11 cellular contexts compared by ENCODE assay signal in the genomic region with DNA sequence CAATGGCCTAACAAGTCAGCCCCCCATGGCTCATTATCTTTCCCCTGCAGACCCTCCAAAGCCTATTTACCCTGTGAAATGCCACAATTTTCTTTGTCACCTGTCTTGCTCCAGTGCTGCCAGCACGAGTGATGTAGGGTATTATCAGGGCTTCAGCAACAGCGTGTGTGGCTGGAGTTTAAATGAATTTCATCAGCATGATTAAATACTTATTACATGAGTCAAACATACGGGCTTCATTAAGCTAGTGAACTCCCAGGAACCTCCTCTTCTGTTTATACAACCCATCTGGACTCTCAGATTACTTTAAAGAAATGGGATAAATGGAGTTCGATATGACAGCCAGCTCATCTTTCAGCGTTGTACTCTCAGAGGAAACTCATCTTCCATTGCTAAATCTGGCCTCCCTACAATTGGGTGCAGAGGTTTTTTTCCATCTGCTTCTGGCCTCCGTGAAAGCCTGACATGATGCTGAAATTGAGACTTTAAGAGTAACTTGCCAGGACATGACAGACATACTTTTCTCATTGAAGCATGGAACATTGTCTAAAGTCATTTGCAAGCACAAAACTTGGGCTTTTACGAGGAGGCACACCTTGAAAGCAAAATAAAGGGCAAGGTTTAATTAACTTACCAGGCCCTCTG.
DNase-seq lines count a peak whose midpoint lies in the region; ATAC-seq and TF ChIP-seq lines count a peak whose summit lies in the region.
"Had no signal": no experiment of that assay in that cellular context is flagged by ENCODE, and none has a peak within 500 bp of the region (broad histone marks: within the 10 kb centered on the region; RNA-seq: fewer than 3 reads in every experiment).

No MANE protein-coding gene starts in this region.

- H3K9me2 ChIP-seq in OCI-LY7 (ENCODE audit: insufficient read depth, low read length) = no peaks in the 10 kb centered on the region

- H3K36me3 Mint-ChIP-seq in activated CD8-positive, alpha-beta T cell treated with anti-CD3 and anti-CD28 coated beads, Interleukin-2, amount 10 ng/mL, durations not matched to agents 7 days and 5 days (ENCODE audit: low read depth) = no peaks in the 10 kb centered on the region
- peaks cover 0 to 28% (median 0%) of the 10 kb centered on the region in 3 donors for H3K36me3 Mint-ChIP-seq in naive thymus-derived CD8-positive, alpha-beta T cell

- no peak overlapping the region for H2AFZ ChIP-seq in OCI-LY7 (ENCODE audit: low read length)
- H2AFZ ChIP-seq: GM23338 had no signal

- no peaks in the 10 kb centered on the region for H4K20me1 ChIP-seq in OCI-LY7 (ENCODE audit: insufficient read depth, low read length)

- H3K27ac ChIP-seq in SJCRH30 (peak overlapping the region; percentile 100), OCI-LY7 (ENCODE audit: low read depth, low read length, poor library complexity, severe bottlenecking) (no peak overlapping the region)
- H3K27ac ChIP-seq: neutrophil had no signal

- H3K79me2 ChIP-seq in OCI-LY7 (ENCODE audit: insufficient read depth, low read depth, low read length) = no peaks in the 10 kb centered on the region

- H3K4me1 Mint-ChIP-seq in activated CD8-positive, alpha-beta T cell treated with anti-CD3 and anti-CD28 coated beads, Interleukin-2, amount 10 ng/mL, durations not matched to agents 7 days and 5 days (ENCODE audit: low read depth) = no peaks in the 10 kb centered on the region
- peaks cover 0 to 2% (median 0%) of the 10 kb centered on the region in 4 donors for H3K4me1 Mint-ChIP-seq in naive thymus-derived CD8-positive, alpha-beta T cell
- H3K4me1 Mint-ChIP-seq: GM23338 had no signal

- H3K9me3 ChIP-seq in SJCRH30 (replicated peaks) = peaks cover 11% of the 10 kb centered on the region
- H3K9me3 ChIP-seq in OCI-LY7 (ENCODE audit: low read length) = 0 out of 2 replicates have a peak, but pooled peaks cover 12% of the 10 kb centered on the region
- H3K9me3 ChIP-seq: neutrophil had no signal

- H3K36me3 ChIP-seq in SJCRH30 (no peaks in the 10 kb centered on the region), OCI-LY7 (ENCODE audit: insufficient read depth, low read length) (no peaks in the 10 kb centered on the region)
- H3K36me3 ChIP-seq: neutrophil had no signal

- H3K4me1 ChIP-seq in SJCRH30 = peaks cover 54% of the 10 kb centered on the region
- H3K4me1 ChIP-seq in OCI-LY7 (ENCODE audit: insufficient read depth, low read length, poor library complexity, severe bottlenecking) = no peaks in the 10 kb centered on the region

- no peak overlapping the region for H3K4me3 Mint-ChIP-seq in activated CD8-positive, alpha-beta T cell treated with anti-CD3 and anti-CD28 coated beads, Interleukin-2, amount 10 ng/mL, durations not matched to agents 7 days and 5 days
- H3K4me3 Mint-ChIP-seq in naive thymus-derived CD8-positive, alpha-beta T cell = no peak overlapping the region
- H3K4me3 Mint-ChIP-seq: GM23338 had no signal

- H3K9me3 Mint-ChIP-seq in activated CD8-positive, alpha-beta T cell treated with anti-CD3 and anti-CD28 coated beads, Interleukin-2, amount 10 ng/mL, durations not matched to agents 7 days and 5 days (ENCODE audit: insufficient read depth) = no peaks in the 10 kb centered on the region
- H3K9me3 Mint-ChIP-seq in naive thymus-derived CD8-positive, alpha-beta T cell = peaks cover 0 to 37% (median 18%) of the 10 kb centered on the region in 9 donors

- CTCF ChIA-PET in OCI-LY7 (lab: Charles Lee; ENCODE audit: unreplicated experiment) = interaction anchor here (0.6 kb wide), 1 partner anchor 432 kb away, joined by 3 read pairs; no protein-coding TSS in a partner anchor
- CTCF ChIA-PET in activated CD8-positive, alpha-beta T cell treated with anti-CD3 and anti-CD28 coated beads, Interleukin-2, amount 10 ng/mL, durations not matched to agents 7 days and 5 days (lab: Charles Lee) = no interaction called here

- no peaks in the 10 kb centered on the region for H3K27me3 ChIP-seq in SJCRH30
- H3K27me3 ChIP-seq: neutrophil had no signal

- no peak overlapping the region for H3K4me3 ChIP-seq in SJCRH30
- no peak overlapping the region for H3K4me3 ChIP-seq in skeletal muscle cell (ENCODE audit: low read depth, low read length)
- H3K4me3 ChIP-seq in OCI-LY7 (ENCODE audit: low read depth, low read length, poor library complexity, severe bottlenecking) = no peak overlapping the region
- H3K4me3 ChIP-seq: GM23338 had no signal

- no peak overlapping the region for H3K27ac Mint-ChIP-seq in activated CD8-positive, alpha-beta T cell treated with anti-CD3 and anti-CD28 coated beads, Interleukin-2, amount 10 ng/mL, durations not matched to agents 7 days and 5 days
- no peak overlapping the region for H3K27ac Mint-ChIP-seq in naive thymus-derived CD8-positive, alpha-beta T cell
- H3K27ac Mint-ChIP-seq: GM23338 had no signal

- peaks cover 3% of the 10 kb centered on the region for H3K27me3 Mint-ChIP-seq in activated CD8-positive, alpha-beta T cell treated with anti-CD3 and anti-CD28 coated beads, Interleukin-2, amount 10 ng/mL, durations not matched to agents 7 days and 5 days (ENCODE audit: low read depth)
- peaks cover 0 to 5% (median 4%) of the 10 kb centered on the region in 5 donors for H3K27me3 Mint-ChIP-seq in naive thymus-derived CD8-positive, alpha-beta T cell

- POLR2A ChIA-PET in OCI-LY7 (lab: Charles Lee) = interaction anchor here (0.7 kb wide), 1 partner anchor 35 kb away, joined by 4 read pairs; no protein-coding TSS in a partner anchor
- POLR2A ChIA-PET in activated CD8-positive, alpha-beta T cell treated with anti-CD3 and anti-CD28 coated beads, Interleukin-2, amount 10 ng/mL, durations not matched to agents 7 days and 5 days (lab: Charles Lee) = no interaction called here
- POLR2A ChIA-PET in naive thymus-derived CD8-positive, alpha-beta T cell (lab: Charles Lee) = no interaction called here

- no TSS peak for BruUV-seq in OCI-LY7 (replicated peaks; lab: Mats Ljungman, UMichigan)

- H3K4me2 ChIP-seq in OCI-LY7 (ENCODE audit: low read length) = no peak overlapping the region
- H3K4me2 ChIP-seq: GM23338 had no signal

- ATAC-seq in activated CD8-positive, alpha-beta T cell treated with anti-CD3 and anti-CD28 coated beads, Interleukin-2, amount 10 ng/mL, durations not matched to agents 7 days and 5 days = no peak
- no peak for ATAC-seq in naive thymus-derived CD8-positive, alpha-beta T cell
- ATAC-seq in HG02938 (IDR thresholded peaks at IDR 0.05; ENCODE audit: unreplicated experiment) = no peak
- ATAC-seq: GM23338 had no signal

- no peak for TF ChIP-seq CTCF in OCI-LY7 (conservative IDR thresholded peaks at IDR 0.05; ENCODE audit: low read length)

- intact Hi-C loops in OCI-LY7 (cut with micrococcal nuclease; ENCODE audit: unreplicated experiment) = no loop called here

- DNase-seq in GM04503 (ENCODE audit: low read depth) = peak; percentile 86
- DNase-seq in SJCRH30 = peak in 1 of 2 experiments; percentile 56
- DNase-seq in glomerular visceral epithelial cell (ENCODE audit: extremely low spot score) = peak; percentile 53
- DNase-seq in skeletal muscle cell (ENCODE audit: low read depth) = peak; percentile 93
- DNase-seq in OCI-LY7 (ENCODE audit: low spot score) = no peak
- no peak for DNase-seq in activated CD8-positive, alpha-beta T cell treated with anti-CD3 and anti-CD28 coated beads, Interleukin-2, amount 10 ng/mL, durations not matched to agents 7 days and 5 days
- no peak for DNase-seq in naive thymus-derived CD8-positive, alpha-beta T cell
- DNase-seq: substantia nigra had no signal

Comparison
In these comparisons a context has a peak if more than half of its experiments do, and no peak if none do; other contexts are left out.
1. DNase-seq: peak in GM04503 (single experiment), glomerular visceral epithelial cell (single experiment) and skeletal muscle cell (single experiment); none in OCI-LY7 (single experiment), activated CD8-positive, alpha-beta T cell treated with anti-CD3 and anti-CD28 coated beads, Interleukin-2, amount 10 ng/mL, durations not matched to agents 7 days and 5 days (single experiment) and naive thymus-derived CD8-positive, alpha-beta T cell (0 of 10).